In genomic region chr1:102941364-102941947, GRCh38 we compare ENCODE assay signal across 1 cellular context.
TF ChIP-seq lines count a peak whose summit lies in the region.

No MANE protein-coding gene starts in this region.

TF ChIP-seq in HepG2, 621 proteins besides CTCF, POLR2A, EP300 and RAD21 (continued from another document):
- TF ChIP-seq PAWR (CRISPR knock-in tag; IDR thresholded peaks at IDR 0.05; ENCODE audit: borderline replicate concordance) = no peak
